ENCODE assay signal across 9 cellular contexts in the genomic region with DNA sequence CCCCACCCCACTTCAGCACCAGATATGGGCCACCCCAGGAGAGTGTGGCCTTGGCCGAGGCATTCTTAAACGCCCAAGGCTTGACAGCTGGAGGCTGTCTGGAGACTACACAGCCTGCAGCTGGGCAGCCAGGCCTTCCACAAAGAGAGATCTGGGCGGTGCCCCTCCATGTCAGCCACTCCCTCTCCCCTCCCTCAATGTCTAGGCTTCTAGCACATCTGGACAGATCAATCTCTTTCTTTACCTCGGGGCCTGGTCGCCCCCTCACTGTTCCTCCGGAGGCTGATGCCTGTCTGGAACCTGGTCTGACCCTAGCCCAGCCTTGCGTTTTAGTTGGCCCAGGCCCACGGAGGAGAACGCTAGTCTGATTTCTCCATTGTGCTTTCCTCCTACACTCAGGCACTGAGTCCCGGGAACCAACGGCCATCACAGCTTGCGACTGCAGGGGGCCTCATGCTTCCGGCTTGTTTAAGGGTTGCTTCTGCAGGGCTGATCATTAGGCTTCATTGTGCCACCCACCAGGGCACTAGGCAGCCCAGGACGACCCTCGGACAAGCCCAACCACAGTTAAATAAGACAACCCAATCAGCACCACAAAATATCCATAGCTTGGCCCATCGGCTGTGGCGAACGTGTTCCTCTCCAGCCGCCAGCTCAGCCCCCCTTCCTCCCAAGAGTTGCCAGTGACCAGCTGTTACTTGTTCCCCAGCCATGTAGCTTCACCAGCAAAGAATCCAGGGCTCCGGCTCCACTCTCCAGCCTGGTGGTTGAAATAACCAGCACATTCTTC.
A peak's percentile ranks its signal among the peaks of the same experiment; 100 is the strongest.
DNase-seq lines count a peak whose midpoint lies in the region; ATAC-seq and TF ChIP-seq lines count a peak whose summit lies in the region.
"Had no signal": no experiment of that assay in that cellular context is flagged by ENCODE, and none has a peak within 500 bp of the region (broad histone marks: within the 10 kb centered on the region; RNA-seq: fewer than 3 reads in every experiment).

No MANE protein-coding gene starts in this region.

- no peaks in the 10 kb centered on the region for H3K79me2 ChIP-seq in fibroblast of lung (ENCODE audit: control insufficient read depth, insufficient read depth, low read length)

- intact Hi-C loops in left colon (cut with DNase I, micrococcal nuclease) = no loop called here

- H3K27ac ChIP-seq in fibroblast of lung (ENCODE audit: insufficient read depth, low read length) = peak overlapping the region; percentile 50

- no peaks in the 10 kb centered on the region for H3K36me3 ChIP-seq in NT2/D1 (ENCODE audit: insufficient read depth, insufficient read length, low read length)
- no peaks in the 10 kb centered on the region for H3K36me3 ChIP-seq in fibroblast of lung (ENCODE audit: control insufficient read depth, insufficient read depth, low read length)

- H3K36me3 Mint-ChIP-seq in T-cell = no peaks in the 10 kb centered on the region

- H3K4me3 Mint-ChIP-seq in T-cell = no peak overlapping the region

- ATAC-seq in T-cell (replicated peaks in 1 of 4) = no peak
- ATAC-seq in left colon = no peak

- H3K27me3 ChIP-seq in NT2/D1 (ENCODE audit: insufficient read depth, insufficient read length) (peaks cover 22% of the 10 kb centered on the region), fibroblast of lung (ENCODE audit: control insufficient read depth, insufficient read depth, low read length) (no peaks in the 10 kb centered on the region)

- peak in 1 of 2 donors; percentile 20 for TF ChIP-seq CTCF in fibroblast of lung (conservative IDR thresholded peaks at IDR 0.05 in 1 of 2, IDR thresholded peaks at IDR 0.05 in 1 of 2; ENCODE audit: low read depth in 1 of 2, low read length in 2 of 2)

- peaks cover 0 to under 1% (median 0%) of the 10 kb centered on the region in 3 donors for H3K4me1 Mint-ChIP-seq in T-cell

- CTCF ChIA-PET in T-cell (lab: Charles Lee) = interaction anchor here in 1 of 2 donors (0.6 kb wide), 1 partner anchor 853 kb away, joined by 3 read pairs; no protein-coding TSS in a partner anchor

- no peaks in the 10 kb centered on the region for H4K20me1 ChIP-seq in fibroblast of lung (ENCODE audit: control insufficient read depth, extremely low read depth, insufficient read depth, low read length)

- H3K9me3 Mint-ChIP-seq in T-cell = no peaks in the 10 kb centered on the region

- no peak overlapping the region for H3K4me3 ChIP-seq in NT2/D1 (ENCODE audit: insufficient read length, low read depth)
- H3K4me3 ChIP-seq in fibroblast of lung (replicated peaks in 1 of 4; ENCODE audit: control extremely low read depth in 1 of 4, insufficient read depth in 1 of 4, low read depth in 3 of 4, low read length in 4 of 4) = no peak overlapping the region

- DNase-seq in EH (ENCODE audit: low read depth) (peak; percentile 83), NT2/D1 (ENCODE audit: low read depth, low spot score) (peak; percentile 57), fibroblast of lung (ENCODE audit: low read depth in 2 of 2) (peak; percentile 67 to 82), non-pigmented ciliary epithelial cell (ENCODE audit: low read depth) (peak; percentile 31), NCI-H187 (lab: John Stamatoyannopoulos, UW) (no peak), T-cell (no peak), NAMALWA (ENCODE audit: low spot score) (no peak), left colon (no peak)
- DNase-seq: stimulated activated CD4-positive, alpha-beta T cell treated with anti-CD3 and anti-CD28 coated beads, Interleukin-1b, Interleukin-23, amount 100 ng/mL, for 48 hours had no signal

- peak overlapping the region; percentile 23 for H3K4me2 ChIP-seq in fibroblast of lung (ENCODE audit: extremely low read depth, insufficient read depth, low read length)

- H3K9ac ChIP-seq in NT2/D1 (ENCODE audit: insufficient read length, low read depth) (no peak overlapping the region), fibroblast of lung (ENCODE audit: insufficient read depth, low read length) (no peak overlapping the region)

- H2AFZ ChIP-seq in fibroblast of lung (ENCODE audit: low read length) = peak overlapping the region; percentile 41

- no peak overlapping the region for H3K27ac Mint-ChIP-seq in T-cell

- H3K4me1 ChIP-seq in NT2/D1 (ENCODE audit: insufficient read depth, insufficient read length) = peaks cover 15% of the 10 kb centered on the region
- H3K4me1 ChIP-seq in fibroblast of lung (ENCODE audit: control insufficient read depth, extremely low read depth, insufficient read depth, low read length) = peaks cover 4% of the 10 kb centered on the region

- POLR2A ChIA-PET in T-cell (lab: Charles Lee) = no interaction called here

- H3K9me3 ChIP-seq in NT2/D1 (ENCODE audit: insufficient read depth, low read length) = no peaks in the 10 kb centered on the region
- H3K9me3 ChIP-seq in fibroblast of lung (ENCODE audit: control insufficient read depth, insufficient read depth, low read depth, low read length) = no peaks in the 10 kb centered on the region

- H3K27me3 Mint-ChIP-seq in T-cell = peaks cover 0 to 9% of the 10 kb centered on the region in 2 donors

Comparison
In these comparisons a context has a peak if more than half of its experiments do, and no peak if none do; other contexts are left out.
1. DNase-seq: peak in EH (single experiment), NT2/D1 (single experiment), fibroblast of lung (2 of 2) and non-pigmented ciliary epithelial cell (single experiment); none in NCI-H187 (0 of 2), T-cell (0 of 34), NAMALWA (single experiment) and left colon (0 of 2).